ENCODE assay signal across 11 cellular contexts in the genomic region with DNA sequence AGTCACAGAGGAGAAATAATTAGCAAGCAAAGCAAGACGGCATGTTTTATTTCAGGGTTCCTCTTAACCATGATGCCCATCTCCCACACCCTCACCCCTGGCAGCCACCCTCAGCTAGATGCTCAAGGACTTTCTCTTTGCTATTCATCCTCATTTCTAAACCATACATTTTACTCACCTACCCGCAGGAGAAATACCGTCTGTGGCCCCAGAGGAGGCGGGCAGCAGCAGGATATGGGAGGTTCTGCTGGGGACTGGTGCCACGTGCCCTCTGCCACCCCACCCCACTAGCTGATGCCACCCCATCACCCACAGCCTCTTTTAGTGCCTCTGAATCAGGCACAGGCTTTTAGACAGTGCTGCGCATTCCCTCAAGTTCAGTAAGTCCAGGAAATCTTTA.
DNase-seq lines count a peak whose midpoint lies in the region; ATAC-seq and TF ChIP-seq lines count a peak whose summit lies in the region.
"Had no signal": no experiment of that assay in that cellular context is flagged by ENCODE, and none has a peak within 500 bp of the region (broad histone marks: within the 10 kb centered on the region; RNA-seq: fewer than 3 reads in every experiment).

No MANE protein-coding gene starts in this region.

- no peaks in the 10 kb centered on the region for H3K9me3 Mint-ChIP-seq in activated T-cell treated with anti-CD3 and anti-CD28 coated beads, Interleukin-2, amount 50 U/mL, for 4 hours

- TF ChIP-seq CTCF in foreskin keratinocyte (conservative IDR thresholded peaks at IDR 0.05): no peak

- no peak overlapping the region for H3K4me3 Mint-ChIP-seq in activated T-cell treated with anti-CD3 and anti-CD28 coated beads, Interleukin-2, amount 50 U/mL, for 4 hours

- no peaks in the 10 kb centered on the region for H3K27me3 ChIP-seq in foreskin keratinocyte

- ATAC-seq in activated T-cell treated with anti-CD3 and anti-CD28 coated beads, Interleukin-2, amount 50 U/mL, for 4 hours: peak; percentile 56 to 59
- ATAC-seq in foreskin keratinocyte (no peak), GM18519 (IDR thresholded peaks at IDR 0.05; ENCODE audit: low FRiP score, unreplicated experiment) (no peak), GM19467 (IDR thresholded peaks at IDR 0.05; ENCODE audit: unreplicated experiment) (no peak)
- peak; percentile 59 for ATAC-seq in stimulated activated naive CD8-positive, alpha-beta T cell treated with anti-CD3 and anti-CD28 coated beads, Interleukin-15, Interleukin-2, amounts not matched to agents 100 U/mL and 50 U/mL, for 24 hours

- H3K4me1 Mint-ChIP-seq in activated T-cell treated with anti-CD3 and anti-CD28 coated beads, Interleukin-2, amount 50 U/mL, for 4 hours (ENCODE audit: low read depth): peaks cover 83% of the 10 kb centered on the region

- no peak for DNase-seq in activated T-cell treated with anti-CD3 and anti-CD28 coated beads, Interleukin-2, amount 50 U/mL, for 4 hours
- no peak for DNase-seq in activated T-cell treated with anti-CD3 and anti-CD28 coated beads for 4 hours
- peak; percentile 22 for DNase-seq in activated CD4-positive, alpha-beta T cell treated with anti-CD3 and anti-CD28 coated beads, Interleukin-2, amount 50 U/mL, for 1 hour
- no peak for DNase-seq in foreskin keratinocyte
- DNase-seq in stimulated activated naive CD8-positive, alpha-beta T cell treated with anti-CD3 and anti-CD28 coated beads, Interleukin-15, Interleukin-2, amounts not matched to agents 100 U/mL and 50 U/mL, for 24 hours: no peak
- no peak for DNase-seq in superior temporal gyrus (ENCODE audit: extremely low spot score)
- DNase-seq: left cardiac atrium, NCI-H2171 treated with DMSO at 0.1 percent for 48 hours, substantia nigra had no signal

- peaks cover 33% of the 10 kb centered on the region for H3K4me1 ChIP-seq in foreskin keratinocyte

- H3K27me3 Mint-ChIP-seq in activated T-cell treated with anti-CD3 and anti-CD28 coated beads, Interleukin-2, amount 50 U/mL, for 4 hours (ENCODE audit: low read depth): no peaks in the 10 kb centered on the region

- H3K36me3 Mint-ChIP-seq in activated T-cell treated with anti-CD3 and anti-CD28 coated beads, Interleukin-2, amount 50 U/mL, for 4 hours (ENCODE audit: insufficient read depth): no peaks in the 10 kb centered on the region

- H3K27ac ChIP-seq in foreskin keratinocyte: peak overlapping the region; percentile 38

Comparison
In these comparisons a context has a peak if more than half of its experiments do, and no peak if none do; other contexts are left out.
1. ATAC-seq: peak in activated T-cell treated with anti-CD3 and anti-CD28 coated beads, Interleukin-2, amount 50 U/mL, for 4 hours (2 of 2) and stimulated activated naive CD8-positive, alpha-beta T cell treated with anti-CD3 and anti-CD28 coated beads, Interleukin-15, Interleukin-2, amounts not matched to agents 100 U/mL and 50 U/mL, for 24 hours (single experiment); none in foreskin keratinocyte (single experiment), GM18519 (single experiment) and GM19467 (single experiment).